In the genomic region with DNA sequence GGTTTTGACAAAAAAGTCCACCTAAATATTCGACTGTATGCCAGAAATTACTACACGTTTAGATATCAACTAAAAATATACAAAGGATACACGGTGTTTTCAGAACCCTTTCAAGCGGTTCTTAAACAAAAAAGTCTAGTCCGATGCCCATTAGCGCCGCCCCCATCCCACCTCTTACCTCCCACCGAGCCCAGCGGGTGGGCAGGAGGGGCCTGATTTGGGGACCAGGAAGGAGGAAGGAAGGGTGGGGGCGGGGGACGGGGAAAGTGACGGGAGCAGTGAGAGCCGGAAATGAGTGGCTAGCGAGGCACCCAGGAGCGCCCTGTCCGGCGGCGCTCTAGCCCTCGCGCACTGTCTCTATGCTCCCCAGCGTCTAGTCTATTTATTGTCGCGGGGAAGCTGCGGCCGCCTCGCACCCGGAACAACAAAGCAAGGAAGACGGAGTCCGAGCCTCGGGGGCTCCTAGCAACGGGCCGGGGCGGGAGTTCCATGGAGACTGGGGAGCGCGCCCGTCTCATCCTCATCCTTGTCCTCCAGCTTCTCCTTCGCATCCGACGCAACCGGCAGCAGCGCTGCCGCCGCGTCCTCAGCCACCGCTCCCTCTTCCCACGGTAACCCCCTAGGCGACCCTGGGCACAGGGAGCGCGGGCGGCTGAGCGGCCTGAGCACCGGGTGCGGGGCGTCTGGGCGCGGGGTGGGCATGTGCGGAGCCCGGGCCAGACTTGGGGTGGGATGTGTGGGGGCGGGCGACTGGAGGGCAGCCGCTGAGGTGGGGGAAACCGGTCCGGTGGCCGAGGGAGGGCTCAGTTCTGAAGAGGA, we compare ENCODE assay signal across 8 cellular contexts. TPM values are rescaled to one million over a fixed set of nuclear protein-coding genes. Genes with fewer than 3 reads are reported as not detected.
DNase-seq lines count a peak whose midpoint lies in the region; ATAC-seq, FAIRE-seq and TF ChIP-seq lines count a peak whose summit lies in the region.

TBPL1 (plus strand) TSS at position 410 of the 819 bp plus-strand sequence. CDS start 26,902 bp downstream, outside the sequence.

- peak within 1 kb of the TSS; percentile 58 for H3K9ac ChIP-seq in parathyroid adenoma

- H3K27ac ChIP-seq in cardiac muscle cell (peak within 1 kb of the TSS; percentile 61), parathyroid adenoma (peak within 1 kb of the TSS; percentile 87), tibial nerve (peak within 1 kb of the TSS; percentile 83 to 98 (median 98))

- peak within 1 kb of the TSS; percentile 95 for H2AFZ ChIP-seq in parathyroid adenoma

- peak; percentile 85 for TF ChIP-seq POLR2A in GM12891 (IDR thresholded peaks at IDR 0.05; ENCODE audit: low read depth, low read length)
- TF ChIP-seq POLR2A in tibial nerve (IDR thresholded peaks at IDR 0.05) = peak; percentile 55 to 70

- H3K4me1 Mint-ChIP-seq in activated naive CD8-positive, alpha-beta T cell treated with anti-CD3 and anti-CD28 coated beads, Interleukin-2, amount 50 U/mL, for 24 hours = peaks cover 51% of the 10 kb centered on the region

- peak; percentile 91 for ATAC-seq in HG02763 (IDR thresholded peaks at IDR 0.05; ENCODE audit: unreplicated experiment)
- ATAC-seq in activated naive CD8-positive, alpha-beta T cell treated with anti-CD3 and anti-CD28 coated beads, Interleukin-2, amount 50 U/mL, for 24 hours = peak; percentile 98

- H3K4me2 ChIP-seq in parathyroid adenoma (ENCODE audit: low read length) = peak within 1 kb of the TSS; percentile 81

- 0% methylated on average over 46 to 52 of the region's 64 CpGs for WGBS in tibial nerve, 2 donors

- H3K9me3 Mint-ChIP-seq in activated naive CD8-positive, alpha-beta T cell treated with anti-CD3 and anti-CD28 coated beads, Interleukin-2, amount 50 U/mL, for 24 hours = no peaks in the 10 kb centered on the region

- H3K36me3 ChIP-seq in cardiac muscle cell (no peaks in the 10 kb centered on the region), parathyroid adenoma (ENCODE audit: control insufficient read depth, insufficient read depth, low read length) (no peaks in the 10 kb centered on the region), tibial nerve (no peaks in the 10 kb centered on the region)

- peak within 1 kb of the TSS; percentile 97 for H3K4me3 Mint-ChIP-seq in activated naive CD8-positive, alpha-beta T cell treated with anti-CD3 and anti-CD28 coated beads, Interleukin-2, amount 50 U/mL, for 24 hours

- H3K27me3 ChIP-seq in cardiac muscle cell = no peaks in the 10 kb centered on the region
- no peaks in the 10 kb centered on the region for H3K27me3 ChIP-seq in parathyroid adenoma (ENCODE audit: control insufficient read depth, insufficient read depth, low read length)
- H3K27me3 ChIP-seq in tibial nerve = no peaks in the 10 kb centered on the region

- no peak for TF ChIP-seq CTCF in cardiac muscle cell (IDR thresholded peaks at IDR 0.05; ENCODE audit: low read depth, low read length)
- peak; percentile 15 for TF ChIP-seq CTCF in parathyroid adenoma (IDR thresholded peaks at IDR 0.05)
- TF ChIP-seq CTCF in tibial nerve (IDR thresholded peaks at IDR 0.05) = no peak

- H3K27ac Mint-ChIP-seq in activated naive CD8-positive, alpha-beta T cell treated with anti-CD3 and anti-CD28 coated beads, Interleukin-2, amount 50 U/mL, for 24 hours = peak within 1 kb of the TSS; percentile 95

- no peaks in the 10 kb centered on the region for H3K36me3 Mint-ChIP-seq in activated naive CD8-positive, alpha-beta T cell treated with anti-CD3 and anti-CD28 coated beads, Interleukin-2, amount 50 U/mL, for 24 hours (ENCODE audit: low read depth)

- no peaks in the 10 kb centered on the region for H3K27me3 Mint-ChIP-seq in activated naive CD8-positive, alpha-beta T cell treated with anti-CD3 and anti-CD28 coated beads, Interleukin-2, amount 50 U/mL, for 24 hours

- peak; percentile 82 for DNase-seq in GM12891 (ENCODE audit: insufficient read length, low spot score)
- peak; percentile 95 to 99 (median 98) for DNase-seq in NCI-H1417 (lab: John Stamatoyannopoulos, UW)
- DNase-seq in SW480 (ENCODE audit: low spot score) = peak; percentile 88
- DNase-seq in activated naive CD8-positive, alpha-beta T cell treated with anti-CD3 and anti-CD28 coated beads, Interleukin-2, amount 50 U/mL, for 24 hours = peak; percentile 92
- peak; percentile 95 to 99 for DNase-seq in cardiac muscle cell (ENCODE audit: low read depth in 1 of 2, low spot score in 1 of 2)
- peak; percentile 91 to 94 for DNase-seq in tibial nerve (ENCODE audit: low spot score in 2 of 2)

- peaks cover 7% of the 10 kb centered on the region for H3K79me2 ChIP-seq in parathyroid adenoma

- peak; percentile 69 to 90 for TF ChIP-seq EP300 in tibial nerve (IDR thresholded peaks at IDR 0.05)

- H3K4me1 ChIP-seq in cardiac muscle cell (ENCODE audit: low read depth) = no peaks in the 10 kb centered on the region
- no peaks in the 10 kb centered on the region for H3K4me1 ChIP-seq in parathyroid adenoma
- peaks cover 0 to 48% (median 0%) of the 10 kb centered on the region in 4 donors for H3K4me1 ChIP-seq in tibial nerve

- H3K9me3 ChIP-seq in cardiac muscle cell (ENCODE audit: low read depth) (no peaks in the 10 kb centered on the region), parathyroid adenoma (ENCODE audit: control insufficient read depth, low read length) (no peaks in the 10 kb centered on the region), tibial nerve (no peaks in the 10 kb centered on the region)

- peak within 1 kb of the TSS; percentile 69 for H3K4me3 ChIP-seq in cardiac muscle cell
- H3K4me3 ChIP-seq in parathyroid adenoma (ENCODE audit: low read depth, low read length) = peak within 1 kb of the TSS; percentile 84
- H3K4me3 ChIP-seq in tibial nerve = peak within 1 kb of the TSS; percentile 57 to 97 (median 80)

- FAIRE-seq in GM12891 (lab: Jason Lieb, UNC) = peak; percentile 94

TF ChIP-seq in GM12891, 5 proteins besides CTCF, POLR2A, EP300 and RAD21:
- TF ChIP-seq PAX5 (IDR thresholded peaks at IDR 0.05; ENCODE audit: insufficient read depth, low read length, severe bottlenecking) = no peak
- TF ChIP-seq TAF1 (IDR thresholded peaks at IDR 0.05; ENCODE audit: low read depth, low read length) = peak; percentile 81
- peak; percentile 55; the same call in 1 of the 2 replicates for TF ChIP-seq POU2F2 (IDR thresholded peaks at IDR 0.05; ENCODE audit: low read depth, low read length)
- peak; percentile 86 for TF ChIP-seq POLR2AphosphoS5 (IDR thresholded peaks at IDR 0.05; ENCODE audit: low read depth, low read length)

RNA-seq across cellular contexts. Expression of gene TBPL1, which starts in this region (rescaled TPM):
- 39.8 TPM for polyA plus RNA-seq in GM12891 (2012; ENCODE audit: low read depth, missing spikeins)
- 11.5 and 14.7 TPM in 2 replicates for total RNA-seq in cardiac muscle cell
- polyA plus RNA-seq in cardiac muscle cell = 32.1 and 43.8 TPM in 2 replicates
- total RNA-seq in tibial nerve = 10 to 100 TPM in 1 of 4 donors, 1 to 10 TPM in 3; 4.8 to 14.9 (median 6.6) TPM

Comparison
In these comparisons a context has a peak if more than half of its experiments do, and no peak if none do; other contexts are left out.
1. Peak in every context shown above with its lines: DNase-seq, ATAC-seq, H3K4me3 ChIP-seq and H3K27ac ChIP-seq.